Comparison of ENCODE assay signal across 12 cellular contexts in the genomic region with DNA sequence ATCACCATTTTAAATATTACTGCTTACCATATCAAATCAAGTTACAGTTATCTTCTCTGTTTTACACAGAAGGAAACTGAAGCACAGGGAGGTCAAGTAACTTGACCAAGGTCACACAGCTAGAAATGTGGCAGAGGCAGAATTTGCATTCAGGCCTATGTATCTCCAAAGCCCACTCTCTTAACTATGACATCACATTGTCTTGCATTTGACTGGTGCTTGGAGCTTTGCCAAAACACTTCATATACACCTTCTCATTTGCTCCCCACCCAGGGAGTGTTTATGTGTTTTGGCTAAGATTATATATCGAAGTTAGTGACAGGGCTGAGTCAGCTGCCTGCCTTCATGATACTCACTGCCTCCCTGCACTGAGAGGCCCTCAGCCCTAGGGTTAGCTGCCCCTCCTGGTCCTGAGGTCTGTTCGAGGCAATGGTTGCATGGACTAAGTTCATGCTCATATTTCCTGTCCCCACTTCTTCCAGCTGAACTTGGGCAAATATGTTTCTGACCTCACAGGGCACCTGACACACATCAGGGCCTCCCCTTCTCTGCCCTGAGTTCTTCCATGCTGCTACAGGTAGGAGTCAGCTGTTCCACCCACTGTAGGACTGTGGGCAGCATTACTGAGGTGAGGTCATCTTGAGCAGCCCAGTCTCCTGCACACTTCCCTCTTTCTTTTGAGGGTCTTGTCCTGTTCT. TPM values are rescaled to one million over a fixed set of nuclear protein-coding genes. Genes with fewer than 3 reads are reported as not detected.
DNase-seq lines count a peak whose midpoint lies in the region; ATAC-seq and TF ChIP-seq lines count a peak whose summit lies in the region.
"Had no signal": no experiment of that assay in that cellular context is flagged by ENCODE, and none has a peak within 500 bp of the region (broad histone marks: within the 10 kb centered on the region; RNA-seq: fewer than 3 reads in every experiment).

No MANE protein-coding gene starts in this region.

- no peak for TF ChIP-seq CTCF in Caco-2 (IDR thresholded peaks at IDR 0.05; ENCODE audit: insufficient read depth in 1 of 2, low read depth in 1 of 2, low read length in 1 of 2, severe bottlenecking in 1 of 2, unreplicated experiment in 1 of 2)
- no peak for TF ChIP-seq CTCF in BE2C (IDR thresholded peaks at IDR 0.05; ENCODE audit: low read depth, low read length)

- peaks cover 37% of the 10 kb centered on the region for H3K4me1 ChIP-seq in Caco-2
- H3K4me1 ChIP-seq in BE2C: peaks cover 33% of the 10 kb centered on the region

- H3K36me3 Mint-ChIP-seq in Caco-2 (ENCODE audit: insufficient read depth, unreplicated experiment) (peaks cover 58% of the 10 kb centered on the region), IgD-negative memory B cell (no peaks in the 10 kb centered on the region)
- no peaks in the 10 kb centered on the region for H3K36me3 Mint-ChIP-seq in activated T-helper 1 cell treated with anti-CD3 and anti-CD28 coated beads, Interleukin-12 subunit alpha, Interleukin-12 subunit beta, Interleukin-2, Interleukin-4 antibody, amounts not matched to agents 30 ng/mL and 10 ng/mL and 1 ng/mL, durations not matched to agents 14 hours and 24 hours and 36 hours (ENCODE audit: low read depth)

- H3K9me3 Mint-ChIP-seq in Caco-2 (ENCODE audit: unreplicated experiment) (no peaks in the 10 kb centered on the region), IgD-negative memory B cell (no peaks in the 10 kb centered on the region)
- H3K9me3 Mint-ChIP-seq in activated T-helper 1 cell treated with anti-CD3 and anti-CD28 coated beads, Interleukin-12 subunit alpha, Interleukin-12 subunit beta, Interleukin-2, Interleukin-4 antibody, amounts not matched to agents 30 ng/mL and 10 ng/mL and 1 ng/mL, durations not matched to agents 14 hours and 24 hours and 36 hours: no peaks in the 10 kb centered on the region

- POLR2A ChIA-PET in Caco-2 (lab: Charles Lee): no interaction called here

- H3K4me3 ChIP-seq in Caco-2 (ENCODE audit: low read depth, low read length): no peak overlapping the region
- no peak overlapping the region for H3K4me3 ChIP-seq in BE2C (ENCODE audit: low read depth, low read length)
- H3K4me3 ChIP-seq: right lobe of liver, tibial artery had no signal

- no peaks in the 10 kb centered on the region; the same call in 1 of the 2 replicates for H3K36me3 ChIP-seq in Caco-2 (ENCODE audit: control insufficient read depth, insufficient read depth, low read length)
- no peaks in the 10 kb centered on the region for H3K36me3 ChIP-seq in BE2C
- H3K36me3 ChIP-seq: right lobe of liver, tibial artery had no signal

- H3K27me3 ChIP-seq in Caco-2 (replicated peaks; ENCODE audit: control insufficient read depth, insufficient read depth, low read length) (no peaks in the 10 kb centered on the region), BE2C (no peaks in the 10 kb centered on the region)

- H3K4me1 Mint-ChIP-seq in Caco-2 (ENCODE audit: low read depth, unreplicated experiment): peaks cover 48% of the 10 kb centered on the region
- peaks cover 35 to 41% (median 39%) of the 10 kb centered on the region in 3 donors for H3K4me1 Mint-ChIP-seq in IgD-negative memory B cell
- H3K4me1 Mint-ChIP-seq in activated T-helper 1 cell treated with anti-CD3 and anti-CD28 coated beads, Interleukin-12 subunit alpha, Interleukin-12 subunit beta, Interleukin-2, Interleukin-4 antibody, amounts not matched to agents 30 ng/mL and 10 ng/mL and 1 ng/mL, durations not matched to agents 14 hours and 24 hours and 36 hours (ENCODE audit: low read depth): peaks cover 55% of the 10 kb centered on the region

- intact Hi-C loops in Caco-2 (cut with micrococcal nuclease; ENCODE audit: unreplicated experiment): no loop called here
- intact Hi-C loops in activated T-helper 1 cell treated with anti-CD3 and anti-CD28 coated beads, Interleukin-12 subunit alpha, Interleukin-12 subunit beta, Interleukin-2, Interleukin-4 antibody, amounts not matched to agents 30 ng/mL and 10 ng/mL and 1 ng/mL, durations not matched to agents 14 hours and 24 hours and 36 hours (cut with micrococcal nuclease): no loop called here

- CTCF ChIA-PET in Caco-2 (lab: Charles Lee): interaction anchor here (0.5 to 1.2 kb wide), 3 partner anchors 11 to 915 kb away, joined by 3 to 4 read pairs (median 3); no protein-coding TSS in a partner anchor

- no peaks in the 10 kb centered on the region for H3K27me3 Mint-ChIP-seq in Caco-2 (ENCODE audit: insufficient read depth, unreplicated experiment)
- H3K27me3 Mint-ChIP-seq in IgD-negative memory B cell: no peaks in the 10 kb centered on the region
- peaks cover 2% of the 10 kb centered on the region for H3K27me3 Mint-ChIP-seq in activated T-helper 1 cell treated with anti-CD3 and anti-CD28 coated beads, Interleukin-12 subunit alpha, Interleukin-12 subunit beta, Interleukin-2, Interleukin-4 antibody, amounts not matched to agents 30 ng/mL and 10 ng/mL and 1 ng/mL, durations not matched to agents 14 hours and 24 hours and 36 hours (ENCODE audit: insufficient read depth)

- no peaks in the 10 kb centered on the region for H3K9me3 ChIP-seq in Caco-2
- H3K9me3 ChIP-seq in BE2C: no peaks in the 10 kb centered on the region
- H3K9me3 ChIP-seq: right lobe of liver, tibial artery had no signal

- ATAC-seq in HG03196 (IDR thresholded peaks at IDR 0.05; ENCODE audit: unreplicated experiment) (no peak), GM19324 (IDR thresholded peaks at IDR 0.05; ENCODE audit: low FRiP score, unreplicated experiment) (no peak)

- H3K4me3 Mint-ChIP-seq in Caco-2 (ENCODE audit: unreplicated experiment) (peak overlapping the region; percentile 83), IgD-negative memory B cell (peak overlapping the region in 2 of 4 donors; percentile 2 to 39)
- no peak overlapping the region for H3K4me3 Mint-ChIP-seq in activated T-helper 1 cell treated with anti-CD3 and anti-CD28 coated beads, Interleukin-12 subunit alpha, Interleukin-12 subunit beta, Interleukin-2, Interleukin-4 antibody, amounts not matched to agents 30 ng/mL and 10 ng/mL and 1 ng/mL, durations not matched to agents 14 hours and 24 hours and 36 hours

- peak overlapping the region; percentile 99 for H3K27ac Mint-ChIP-seq in Caco-2 (ENCODE audit: unreplicated experiment)
- peak overlapping the region in 2 of 3 donors; percentile 16 to 17 for H3K27ac Mint-ChIP-seq in IgD-negative memory B cell
- H3K27ac Mint-ChIP-seq in activated T-helper 1 cell treated with anti-CD3 and anti-CD28 coated beads, Interleukin-12 subunit alpha, Interleukin-12 subunit beta, Interleukin-2, Interleukin-4 antibody, amounts not matched to agents 30 ng/mL and 10 ng/mL and 1 ng/mL, durations not matched to agents 14 hours and 24 hours and 36 hours: peak overlapping the region; percentile 16

- no peak for DNase-seq in Caco-2
- DNase-seq in activated T-helper 1 cell treated with anti-CD3 and anti-CD28 coated beads, Interleukin-12 subunit alpha, Interleukin-12 subunit beta, Interleukin-2, Interleukin-4 antibody, amounts not matched to agents 30 ng/mL and 10 ng/mL and 1 ng/mL, durations not matched to agents 14 hours and 24 hours and 36 hours (ENCODE audit: low spot score): no peak
- DNase-seq in medulla oblongata (ENCODE audit: extremely low spot score): peak; percentile 42
- DNase-seq in SKM-1 treated with dmso at 0.1 percent for 144 hours (lab: John Stamatoyannopoulos, UW; ENCODE audit: unreplicated experiment): no peak
- no peak for DNase-seq in BE2C
- DNase-seq: NCI-H524 had no signal

- no TSS peak for BruUV-seq in Caco-2 (replicated peaks; lab: Mats Ljungman, UMichigan)

RNA-seq across cellular contexts. Expression of a gene that starts 1.8 kb away (rescaled TPM):
- 170 and 190 TPM in 2 replicates for total RNA-seq in Caco-2 (2022)
- 4.6 TPM for polyA plus RNA-seq in IgD-negative memory B cell
- total RNA-seq in activated T-helper 1 cell treated with anti-CD3 and anti-CD28 coated beads, Interleukin-12 subunit alpha, Interleukin-12 subunit beta, Interleukin-2, Interleukin-4 antibody, amounts not matched to agents 30 ng/mL and 10 ng/mL and 1 ng/mL, durations not matched to agents 14 hours and 24 hours and 36 hours: 11.9 and 12.4 TPM in 2 replicates
- polyA plus RNA-seq in BE2C (2012; ENCODE audit: insufficient read depth, insufficient read length, low read depth): 5.9 TPM

RNA-seq across cellular contexts. Expression of a gene that starts 35.2 kb away (rescaled TPM):
- total RNA-seq in Caco-2 (2022): 62.7 and 67.0 TPM in 2 replicates
- polyA plus RNA-seq in IgD-negative memory B cell: 0.53 TPM
- total RNA-seq in activated T-helper 1 cell treated with anti-CD3 and anti-CD28 coated beads, Interleukin-12 subunit alpha, Interleukin-12 subunit beta, Interleukin-2, Interleukin-4 antibody, amounts not matched to agents 30 ng/mL and 10 ng/mL and 1 ng/mL, durations not matched to agents 14 hours and 24 hours and 36 hours: 2.4 and 2.6 TPM in 2 replicates
- polyA plus RNA-seq in BE2C (2012; ENCODE audit: insufficient read depth, insufficient read length, low read depth): 12.2 TPM

RNA-seq across cellular contexts. Expression of a gene that starts 43.0 kb away (rescaled TPM):
- not detected in 2 replicates for total RNA-seq in Caco-2 (2022)
- 0.58 TPM for polyA plus RNA-seq in IgD-negative memory B cell
- not detected in 2 replicates for total RNA-seq in activated T-helper 1 cell treated with anti-CD3 and anti-CD28 coated beads, Interleukin-12 subunit alpha, Interleukin-12 subunit beta, Interleukin-2, Interleukin-4 antibody, amounts not matched to agents 30 ng/mL and 10 ng/mL and 1 ng/mL, durations not matched to agents 14 hours and 24 hours and 36 hours
- polyA plus RNA-seq in BE2C (2012; ENCODE audit: insufficient read depth, insufficient read length, low read depth): not detected
- total RNA-seq: right lobe of liver had no signal
- polyA plus RNA-seq: adipose tissue had no signal

Comparison
In these comparisons a context has a peak if more than half of its experiments do, and no peak if none do; other contexts are left out.
1. H3K27ac Mint-ChIP-seq: peak in every context shown above with its lines; median percentile 99 in Caco-2; 16 in IgD-negative memory B cell; 16 in activated T-helper 1 cell treated with anti-CD3 and anti-CD28 coated beads, Interleukin-12 subunit alpha, Interleukin-12 subunit beta, Interleukin-2, Interleukin-4 antibody, amounts not matched to agents 30 ng/mL and 10 ng/mL and 1 ng/mL, durations not matched to agents 14 hours and 24 hours and 36 hours.
2. RNA of a gene that starts 1.8 kb away (total RNA-seq): 170 to 190 TPM in Caco-2; 11.9 to 12.4 TPM in activated T-helper 1 cell treated with anti-CD3 and anti-CD28 coated beads, Interleukin-12 subunit alpha, Interleukin-12 subunit beta, Interleukin-2, Interleukin-4 antibody, amounts not matched to agents 30 ng/mL and 10 ng/mL and 1 ng/mL, durations not matched to agents 14 hours and 24 hours and 36 hours; every median in the first group is over 10 times any median in the second.
3. RNA of a gene that starts 35.2 kb away (total RNA-seq): 62.7 to 67.0 TPM in Caco-2; 2.4 to 2.6 TPM in activated T-helper 1 cell treated with anti-CD3 and anti-CD28 coated beads, Interleukin-12 subunit alpha, Interleukin-12 subunit beta, Interleukin-2, Interleukin-4 antibody, amounts not matched to agents 30 ng/mL and 10 ng/mL and 1 ng/mL, durations not matched to agents 14 hours and 24 hours and 36 hours; every median in the first group is over 10 times any median in the second.